ENCODE assay signal across 8 cellular contexts in the genomic region with DNA sequence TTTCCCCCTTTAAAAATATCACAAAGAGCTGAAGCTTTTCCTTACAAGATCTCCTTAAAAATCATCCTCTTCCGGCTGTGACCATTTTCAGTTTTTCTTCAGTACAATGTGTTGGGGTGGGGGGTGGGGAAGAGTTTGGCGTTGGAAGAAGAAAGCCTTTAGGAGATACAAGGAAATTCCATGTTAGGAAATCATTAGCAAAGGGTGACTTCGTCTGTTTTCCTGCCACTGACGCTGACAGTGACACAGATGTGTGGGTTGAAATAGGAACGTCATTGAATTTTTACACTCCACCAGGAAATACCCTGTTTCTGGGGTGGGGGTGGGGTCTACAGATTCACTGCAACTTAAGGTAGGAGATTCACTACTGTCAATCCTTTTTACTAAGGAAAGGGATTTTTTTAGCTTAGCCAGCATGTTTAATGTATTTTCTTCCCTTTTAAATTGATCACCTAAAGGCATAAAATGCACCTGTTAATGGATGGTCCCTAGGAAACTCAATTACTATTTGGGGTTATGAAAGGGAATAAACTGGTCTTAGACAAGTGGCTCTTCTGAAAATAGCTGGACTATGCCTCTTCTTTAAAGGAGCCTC. TPM values are rescaled to one million over a fixed set of nuclear protein-coding genes. Genes with fewer than 3 reads are reported as not detected.
DNase-seq lines count a peak whose midpoint lies in the region; ATAC-seq, FAIRE-seq and TF ChIP-seq lines count a peak whose summit lies in the region.

No MANE protein-coding gene starts in this region.

- H3K36me3 Mint-ChIP-seq in T-cell = no peaks in the 10 kb centered on the region

- POLR2A ChIA-PET in T-cell (lab: Charles Lee) = interaction anchor here in 1 of 2 donors (0.6 kb wide), 2 partner anchors 10 to 19 kb away, joined by 3 to 7 read pairs; no protein-coding TSS in a partner anchor

- H3K27me3 Mint-ChIP-seq in T-cell = peaks cover 3% of the 10 kb centered on the region in 2 donors

- no peak for TF ChIP-seq POLR2A in GM12892 (IDR thresholded peaks at IDR 0.05; ENCODE audit: low read depth, low read length)

- H3K9me3 Mint-ChIP-seq in T-cell = no peaks in the 10 kb centered on the region

- H3K27ac Mint-ChIP-seq in T-cell = no peak overlapping the region

- no peak for TF ChIP-seq CTCF in fibroblast of the aortic adventitia (IDR thresholded peaks at IDR 0.05; ENCODE audit: insufficient read depth, low read length)
- no peak for TF ChIP-seq CTCF in retinal pigment epithelial cell (conservative IDR thresholded peaks at IDR 0.05; ENCODE audit: low read depth, low read length)

- H3K4me3 ChIP-seq in fibroblast of the aortic adventitia (ENCODE audit: low read depth, low read length) = peak overlapping the region; percentile 70
- H3K4me3 ChIP-seq in retinal pigment epithelial cell (ENCODE audit: low read length) = peak overlapping the region; percentile 49

- peak; percentile 65 for DNase-seq in DMS53 (lab: John Stamatoyannopoulos, UW)
- no peak for DNase-seq in T-cell
- DNase-seq in fibroblast of the aortic adventitia (ENCODE audit: low read depth) = peak; percentile 50
- no peak for DNase-seq in retinal pigment epithelial cell (ENCODE audit: low read depth)
- DNase-seq in GM12892 (ENCODE audit: insufficient read length) = no peak
- no peak for DNase-seq in NCI-H1417 (lab: John Stamatoyannopoulos, UW)

- H3K4me1 Mint-ChIP-seq in T-cell = peaks cover 10 to 19% (median 18%) of the 10 kb centered on the region in 3 donors

- ATAC-seq in T-cell (replicated peaks in 1 of 4) (peak in 1 of 4 experiments; percentile 33), GM18511 (IDR thresholded peaks at IDR 0.05; ENCODE audit: unreplicated experiment) (no peak), HG03280 (IDR thresholded peaks at IDR 0.05; ENCODE audit: unreplicated experiment) (no peak)

- H3K4me3 Mint-ChIP-seq in T-cell = peak overlapping the region; percentile 79 to 84 (median 83)

- FAIRE-seq in GM12892 (lab: Jason Lieb, UNC) = no peak

- CTCF ChIA-PET in T-cell (lab: Charles Lee) = interaction anchor here in 1 of 2 donors (0.9 kb wide), 1 partner anchor 44 kb away, joined by 4 read pairs; no protein-coding TSS in a partner anchor

RNA-seq across cellular contexts. Expression of gene MAMLD1, which starts 3.9 kb away (rescaled TPM):
- total RNA-seq in T-cell (1 to 10 TPM in 4 of 5 donors, under 1 TPM in 1; 0.92 to 2.1 (median 1.6) TPM), fibroblast of the aortic adventitia (ENCODE audit: low replicate concordance) (0.49 and 1.9 TPM in 2 replicates)
- polyA plus RNA-seq in GM12892 (2012; ENCODE audit: missing spikeins) = not detected

Comparison
In these comparisons a context has a peak if more than half of its experiments do, and no peak if none do; other contexts are left out.
1. DNase-seq: peak in DMS53 (single experiment) and fibroblast of the aortic adventitia (single experiment); none in T-cell (0 of 34), retinal pigment epithelial cell (single experiment), GM12892 (single experiment) and NCI-H1417 (0 of 3).